Comparison of ENCODE assay signal across 1 cellular context in genomic region chrX:2342878-2343277, GRCh38.
TF ChIP-seq lines count a peak whose summit lies in the region.

No MANE protein-coding gene starts in this region.

TF ChIP-seq in SK-N-SH, 30 proteins besides CTCF, POLR2A, EP300 and RAD21 (continued from another document):
- TF ChIP-seq IRF3 (IDR thresholded peaks at IDR 0.05; ENCODE audit: low read depth, low read length) (no peak), NFIC (IDR thresholded peaks at IDR 0.05; ENCODE audit: borderline replicate concordance) (no peak), FOXJ3 (CRISPR knock-in tag; IDR thresholded peaks at IDR 0.05) (no peak), RXRA (IDR thresholded peaks at IDR 0.05; ENCODE audit: borderline replicate concordance, low read depth) (no peak), RCOR1 (IDR thresholded peaks at IDR 0.05; ENCODE audit: low read length) (no peak), TEAD4 (IDR thresholded peaks at IDR 0.05; ENCODE audit: borderline replicate concordance, insufficient read depth) (no peak), TAF1 (IDR thresholded peaks at IDR 0.05; ENCODE audit: borderline replicate concordance, low read depth, low read length) (no peak), YY1 (IDR thresholded peaks at IDR 0.05; ENCODE audit: low read depth) (no peak), FOXM1 (IDR thresholded peaks at IDR 0.05; ENCODE audit: low read depth) (no peak), TCF12 (IDR thresholded peaks at IDR 0.05) (0 out of 2 replicates have a peak, but pooled peaks have one; percentile 22)
